In the genomic region with DNA sequence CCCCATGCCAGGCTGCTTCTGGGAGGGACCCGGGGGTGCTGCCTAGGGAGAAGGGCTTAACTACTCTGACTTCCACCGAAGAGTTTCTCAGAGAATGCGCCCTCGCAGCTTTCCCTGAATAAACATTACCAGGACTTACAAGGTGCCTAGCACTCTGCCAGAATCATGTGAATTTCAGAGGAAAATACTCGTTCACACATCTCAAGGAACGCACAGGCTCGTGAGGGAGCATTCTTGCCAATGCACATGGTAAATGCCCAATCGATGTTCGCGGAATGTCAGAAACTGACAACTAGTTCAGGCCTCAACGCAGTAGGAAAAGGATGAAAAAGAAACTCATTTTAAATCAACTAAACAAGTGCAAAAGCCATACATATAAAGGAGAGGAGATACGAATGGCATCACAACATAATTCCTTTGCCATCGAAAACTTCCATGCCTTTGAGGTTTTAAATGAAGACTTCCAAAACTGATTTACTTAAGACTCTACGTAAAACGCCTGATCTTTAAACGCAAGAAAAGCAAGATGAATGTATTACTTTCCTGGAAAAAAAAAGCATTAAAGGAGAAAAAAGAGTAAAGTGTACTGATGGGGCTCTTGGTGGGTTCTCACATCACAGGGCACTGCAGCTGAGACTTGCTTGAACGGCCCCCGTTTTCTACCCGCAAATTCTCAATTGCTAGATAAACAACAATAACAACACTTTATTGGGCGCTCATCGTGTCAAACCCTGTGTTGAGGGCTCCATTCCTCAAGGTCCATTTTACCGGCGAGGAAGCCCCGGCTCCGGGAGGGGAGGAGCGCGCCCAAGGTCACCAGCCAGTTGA, we compare ENCODE assay signal across 8 cellular contexts. TPM values are rescaled to one million over a fixed set of nuclear protein-coding genes. Genes with fewer than 3 reads are reported as not detected.
DNase-seq lines count a peak whose midpoint lies in the region; ATAC-seq, FAIRE-seq and TF ChIP-seq lines count a peak whose summit lies in the region.

No MANE protein-coding gene starts in this region.

- TF ChIP-seq CTCF in Calu3 (IDR thresholded peaks at IDR 0.05; ENCODE audit: unreplicated experiment): no peak
- no peak for TF ChIP-seq CTCF in astrocyte (IDR thresholded peaks at IDR 0.05; ENCODE audit: insufficient read depth, low read depth, low read length)
- no peak for TF ChIP-seq CTCF in left lung (IDR thresholded peaks at IDR 0.05)

- H3K27ac Mint-ChIP-seq in Calu3 (ENCODE audit: unreplicated experiment) (peak overlapping the region; percentile 99), astrocyte (ENCODE audit: unreplicated experiment) (peak overlapping the region; percentile 86)

- H3K27me3 Mint-ChIP-seq in Calu3 (ENCODE audit: unreplicated experiment): no peaks in the 10 kb centered on the region
- H3K27me3 Mint-ChIP-seq in astrocyte (ENCODE audit: low read depth, unreplicated experiment): no peaks in the 10 kb centered on the region

- peaks cover 92% of the 10 kb centered on the region for H3K79me2 ChIP-seq in astrocyte (ENCODE audit: insufficient read depth, low read length)

- peak overlapping the region; percentile 99 for H3K9ac ChIP-seq in astrocyte (ENCODE audit: low read length)

- H3K36me3 ChIP-seq in astrocyte (ENCODE audit: insufficient read depth, low read length) (no peaks in the 10 kb centered on the region), left lung (no peaks in the 10 kb centered on the region)

- no peaks in the 10 kb centered on the region for H3K9me3 ChIP-seq in astrocyte (ENCODE audit: insufficient read depth, low read depth, low read length)
- H3K9me3 ChIP-seq in left lung: no peaks in the 10 kb centered on the region

- H3K27me3 ChIP-seq in astrocyte (ENCODE audit: insufficient read depth, low read length): no peaks in the 10 kb centered on the region
- no peaks in the 10 kb centered on the region for H3K27me3 ChIP-seq in left lung

- H3K27ac ChIP-seq in astrocyte (ENCODE audit: low read depth, low read length): peak overlapping the region; percentile 100
- peak overlapping the region; percentile 97 for H3K27ac ChIP-seq in left lung

- H2AFZ ChIP-seq in astrocyte (ENCODE audit: low read depth, low read length): peak overlapping the region; percentile 99

- DNase-seq in Calu3 (no peak), astrocyte (ENCODE audit: low read depth) (no peak), left lung (no peak), superior temporal gyrus (ENCODE audit: extremely low spot score) (peak; percentile 55), urothelium cell line (ENCODE audit: low spot score) (no peak)
- DNase-seq in Jurkat, Clone E6-1 (ENCODE audit: low read depth, low spot score): no peak

- H3K9me3 Mint-ChIP-seq in Calu3 (ENCODE audit: low read depth, unreplicated experiment) (no peaks in the 10 kb centered on the region), astrocyte (ENCODE audit: unreplicated experiment) (no peaks in the 10 kb centered on the region)

- CTCF ChIA-PET in Calu3 (lab: Charles Lee): interaction anchor here (0.7 kb wide), 1 partner anchor 27 kb away, joined by 4 read pairs; no protein-coding TSS in a partner anchor

- H4K20me1 ChIP-seq in astrocyte (ENCODE audit: insufficient read depth, low read length): peaks cover 37% of the 10 kb centered on the region

- H3K4me3 ChIP-seq in Jurkat, Clone E6-1 (ENCODE audit: low read length): peak overlapping the region; percentile 88
- H3K4me3 ChIP-seq in astrocyte (ENCODE audit: insufficient read depth, low read depth, low read length) (peak overlapping the region; percentile 88), left lung (peak overlapping the region; percentile 79 to 91)

- ATAC-seq in left lung (no peak), GM19397 (IDR thresholded peaks at IDR 0.05; ENCODE audit: unreplicated experiment) (no peak), GM21717 (IDR thresholded peaks at IDR 0.05; ENCODE audit: unreplicated experiment) (no peak)

- no peak for FAIRE-seq in astrocyte (lab: Jason Lieb, UNC)
- no peak for FAIRE-seq in urothelium cell line (lab: Jason Lieb, UNC)

- H3K4me1 ChIP-seq in astrocyte (ENCODE audit: insufficient read depth, low read length) (peaks cover 19% of the 10 kb centered on the region), left lung (peaks cover 22 to 36% of the 10 kb centered on the region in 2 donors)

- intact Hi-C loops in Calu3 (cut with micrococcal nuclease; ENCODE audit: unreplicated experiment): loop anchor here (5.0 to 10.0 kb wide), 2 partner anchors 74 to 719 kb away; no protein-coding TSS in a partner anchor
- intact Hi-C loops in left lung (cut with DNase I): no loop called here

- peaks cover 37% of the 10 kb centered on the region for H3K4me1 Mint-ChIP-seq in Calu3 (ENCODE audit: low read depth, unreplicated experiment)
- H3K4me1 Mint-ChIP-seq in astrocyte (ENCODE audit: low read depth, unreplicated experiment): peaks cover 9% of the 10 kb centered on the region

- H3K4me3 Mint-ChIP-seq in Calu3 (ENCODE audit: low read depth, unreplicated experiment) (peak overlapping the region; percentile 95), astrocyte (ENCODE audit: unreplicated experiment) (peak overlapping the region; percentile 94)

- H3K36me3 Mint-ChIP-seq in Calu3 (ENCODE audit: insufficient read depth, unreplicated experiment) (peaks cover 61% of the 10 kb centered on the region), astrocyte (ENCODE audit: low read depth, unreplicated experiment) (no peaks in the 10 kb centered on the region)

- BruUV-seq in Calu3 (replicated peaks; lab: Mats Ljungman, UMichigan): TSS peak; percentile 52

- H3K4me2 ChIP-seq in astrocyte (ENCODE audit: low read length): peak overlapping the region; percentile 93

RNA-seq across cellular contexts. Expression of a gene that starts 0.8 kb away (rescaled TPM):
- total RNA-seq in Calu3 (2022): 111 and 123 TPM in 2 replicates
- polyA plus RNA-seq in Jurkat, Clone E6-1 (2012; ENCODE audit: insufficient read depth, insufficient read length): 126 TPM
- 52.8 and 54.2 TPM in 2 replicates for total RNA-seq in astrocyte
- 10 to 100 TPM; 46.2 to 52.1 TPM for total RNA-seq in left lung

RNA-seq across cellular contexts. Expression of a gene that starts 1.2 kb away (rescaled TPM):
- total RNA-seq in Calu3 (2022) (72.2 and 81.5 TPM in 2 replicates), astrocyte (12.6 and 16.4 TPM in 2 replicates), left lung (10 to 100 TPM; 12.3 to 14.7 TPM)
- polyA plus RNA-seq in Jurkat, Clone E6-1 (2012; ENCODE audit: insufficient read depth, insufficient read length): 151 TPM

RNA-seq across cellular contexts. Expression of a gene that starts 29.8 kb away (rescaled TPM):
- total RNA-seq in Calu3 (2022) (61.3 and 64.3 TPM in 2 replicates), astrocyte (32.6 and 40.0 TPM in 2 replicates), left lung (10 to 100 TPM; 30.7 to 31.1 TPM)
- 22.3 TPM for polyA plus RNA-seq in Jurkat, Clone E6-1 (2012; ENCODE audit: insufficient read depth, insufficient read length)
